ENCODE assay signal across 8 cellular contexts in genomic region chr1:204516180-204516879, GRCh38. TPM values are rescaled to one million over a fixed set of nuclear protein-coding genes. Genes with fewer than 3 reads are reported as not detected.
DNase-seq lines count a peak whose midpoint lies in the region; ATAC-seq and TF ChIP-seq lines count a peak whose summit lies in the region.

TSS of gene MDM4 (plus strand) at chr1:204516406. CDS start at chr1:204525519, 9,113 bp downstream.

- no peak within 1 kb of the TSS for H3K4me3 Mint-ChIP-seq in activated B cell treated with CpG ODN at 0.5 μM for 24 hours

- no peaks in the 10 kb centered on the region for H3K27me3 ChIP-seq in spleen (replicated peaks in 1 of 7)

- TF ChIP-seq CTCF in AG09319 (IDR thresholded peaks at IDR 0.05; ENCODE audit: low read depth, low read length), result no peak
- no peak for TF ChIP-seq CTCF in activated B cell treated with CpG ODN at 0.5 μM for 24 hours (IDR thresholded peaks at IDR 0.05)
- peak in 2 of 11 experiments; percentile 17 to 30 for TF ChIP-seq CTCF in spleen (IDR thresholded peaks at IDR 0.05 in 8 of 11, conservative IDR thresholded peaks at IDR 0.05 in 3 of 11)

- H3K9me3 Mint-ChIP-seq in activated B cell treated with CpG ODN at 0.5 μM for 24 hours, result no peaks in the 10 kb centered on the region

- POLR2A ChIA-PET in activated B cell treated with CpG ODN at 0.5 μM for 24 hours (lab: Charles Lee), result interaction anchor here (0.6 to 6.5 kb wide), 26 partner anchors 8 to 695 kb away, joined by 3 to 133 read pairs (median 6); partner anchors contain the start of genes PIK3C2B and PPP1R15B

- CTCF ChIA-PET in activated B cell treated with CpG ODN at 0.5 μM for 24 hours (lab: Charles Lee), result interaction anchor here (0.7 to 3.6 kb wide), 11 partner anchors 9 to 291 kb away, joined by 3 to 16 read pairs (median 4); no protein-coding TSS in a partner anchor

- H3K9me3 ChIP-seq in spleen, result no peaks in the 10 kb centered on the region

- peaks cover 34% of the 10 kb centered on the region for H3K36me3 Mint-ChIP-seq in activated B cell treated with CpG ODN at 0.5 μM for 24 hours (ENCODE audit: low read depth)

- peak within 1 kb of the TSS; percentile 55 to 81 (median 66) for H3K4me3 ChIP-seq in spleen

- peak in 2 of 3 donors; percentile 57 to 88 for TF ChIP-seq POLR2A in spleen (IDR thresholded peaks at IDR 0.05)

- WGBS in spleen, 5 donors, result 0 to 1% (median 0%) methylated on average over 40 to 43 of the region's 43 CpGs

- H3K4me1 ChIP-seq in spleen, result peaks cover 50 to 92% (median 81%) of the 10 kb centered on the region in 6 donors

- H3K27ac ChIP-seq in spleen, result peak within 1 kb of the TSS; percentile 90 to 99 (median 96)

- H3K4me1 Mint-ChIP-seq in activated B cell treated with CpG ODN at 0.5 μM for 24 hours, result peaks cover 80% of the 10 kb centered on the region

- peak; percentile 73 for ATAC-seq in GM19035 (IDR thresholded peaks at IDR 0.05; ENCODE audit: unreplicated experiment)
- ATAC-seq in HG03342 (IDR thresholded peaks at IDR 0.05; ENCODE audit: unreplicated experiment), result peak; percentile 68
- ATAC-seq in activated B cell treated with CpG ODN at 0.5 μM for 24 hours (ENCODE audit: low read depth), result peak; percentile 80

- peaks cover 0 to 21% (median 0%) of the 10 kb centered on the region in 6 donors for H3K36me3 ChIP-seq in spleen

- intact Hi-C loops in activated B cell treated with CpG ODN at 0.5 μM for 24 hours (cut with micrococcal nuclease) (loop anchor here (1.0 to 10.0 kb wide), 7 partner anchors 9 to 798 kb away; partner anchors contain the start of genes SNRPE, ZBED6 and ZC3H11A), spleen (cut with DNase I; ENCODE audit: low total_unique reads) (no loop called here)

- DNase-seq in AG09319 (ENCODE audit: extremely low read depth, low read depth), result peak; percentile 90
- peak; percentile 93 for DNase-seq in NCI-H345 treated with DMSO at 0.1 percent for 48 hours (lab: John Stamatoyannopoulos, UW; ENCODE audit: unreplicated experiment)
- peak; percentile 91 for DNase-seq in activated B cell treated with CpG ODN at 0.5 μM for 24 hours
- peak; percentile 93 for DNase-seq in central memory CD4-positive, alpha-beta T cell
- DNase-seq in inferior parietal cortex (ENCODE audit: extremely low spot score), result peak; percentile 97
- peak; percentile 97 for DNase-seq in spleen

- no peaks in the 10 kb centered on the region for H3K27me3 Mint-ChIP-seq in activated B cell treated with CpG ODN at 0.5 μM for 24 hours

- H3K27ac Mint-ChIP-seq in activated B cell treated with CpG ODN at 0.5 μM for 24 hours, result no peak within 1 kb of the TSS

RNA-seq across cellular contexts. Expression of gene MDM4, which starts in this region (rescaled TPM):
- total RNA-seq in activated B cell treated with CpG ODN at 0.5 μM for 24 hours (221 and 264 TPM in 2 replicates), spleen (100 to 1,000 TPM; 112 to 192 (median 163) TPM)
- polyA plus RNA-seq in spleen, result 10 to 100 TPM; 10.6 to 16.8 (median 13.8) TPM

Comparison
In these comparisons a context has a peak if more than half of its experiments do, and no peak if none do; other contexts are left out.
1. Peak in every context shown above with its lines: DNase-seq, ATAC-seq, H3K4me3 ChIP-seq and H3K27ac ChIP-seq.